ENCODE assay signal across 6 cellular contexts in the genomic region with DNA sequence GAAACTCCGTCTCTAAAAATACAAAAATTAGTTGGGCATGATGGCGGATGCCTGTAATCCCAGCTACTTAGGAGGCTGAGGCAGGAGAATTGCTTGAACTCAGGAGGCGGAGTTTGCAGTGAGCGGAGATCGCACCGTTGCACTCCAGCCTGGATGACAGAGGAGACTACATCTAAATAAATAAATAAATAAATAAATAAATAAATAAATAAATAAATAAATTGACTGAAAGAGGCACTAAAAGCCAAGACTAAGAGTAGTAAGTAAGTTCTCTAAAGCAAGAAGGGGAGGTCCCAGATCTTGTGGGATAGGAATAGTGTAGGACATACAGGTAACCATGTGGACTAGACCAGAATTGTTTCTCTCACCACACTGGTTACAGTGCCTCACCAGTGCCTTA.
"Had no signal": no experiment of that assay in that cellular context is flagged by ENCODE, and none has a peak within 500 bp of the region (broad histone marks: within the 10 kb centered on the region; RNA-seq: fewer than 3 reads in every experiment).

No MANE protein-coding gene starts in this region.

- H3K4me3 ChIP-seq: GM23248, HAP-1 had no signal

- H3K9me3 ChIP-seq: HAP-1 had no signal

- DNase-seq: GM23248, GOT3, H7, KBM-7 had no signal

- ATAC-seq: HCT116 had no signal

- H3K4me1 ChIP-seq: HAP-1 had no signal

- H3K9ac ChIP-seq: GM23248 had no signal

- H3K27ac ChIP-seq: GM23248 had no signal

- H2AFZ ChIP-seq: GM23248 had no signal

- H3K36me3 ChIP-seq: HAP-1 had no signal
